Comparison of ENCODE assay signal across 12 cellular contexts in the genomic region with DNA sequence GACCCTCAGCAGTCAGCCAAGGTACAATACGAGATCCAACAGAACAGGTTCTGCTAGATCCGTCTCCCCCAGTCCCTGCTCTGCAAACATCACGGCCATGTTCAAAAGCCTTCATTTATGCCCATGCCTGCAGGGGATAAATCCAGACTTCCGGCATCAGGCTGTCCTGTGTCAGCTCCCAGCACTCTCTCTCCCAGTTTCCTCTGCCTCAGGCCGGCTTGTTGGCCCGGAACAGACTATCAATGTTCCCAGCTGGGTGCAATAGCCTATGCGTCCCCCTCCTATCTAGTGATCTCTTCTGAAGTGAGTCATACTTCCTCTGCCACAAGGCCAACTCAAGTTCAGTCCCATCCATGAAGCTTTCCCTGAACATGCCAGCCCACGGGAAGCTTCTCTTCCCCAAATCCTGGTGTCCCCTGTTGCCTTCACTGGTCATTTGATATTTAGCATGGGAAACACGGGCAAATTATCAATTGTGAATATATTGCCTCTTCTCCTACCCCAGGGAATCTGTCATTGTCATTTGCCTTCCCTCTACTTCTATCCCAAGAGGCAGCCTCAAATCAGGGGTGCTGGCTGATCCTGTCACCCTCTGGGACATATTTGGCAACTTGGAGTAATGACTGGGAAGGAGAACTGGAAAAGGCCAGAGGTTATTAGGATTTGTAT. TPM values are rescaled to one million over a fixed set of nuclear protein-coding genes. Genes with fewer than 3 reads are reported as not detected.
DNase-seq lines count a peak whose midpoint lies in the region; ATAC-seq and TF ChIP-seq lines count a peak whose summit lies in the region.
"Had no signal": no experiment of that assay in that cellular context is flagged by ENCODE, and none has a peak within 500 bp of the region (broad histone marks: within the 10 kb centered on the region; RNA-seq: fewer than 3 reads in every experiment).

No MANE protein-coding gene starts in this region.

- peak overlapping the region; percentile 51 for H3K27ac Mint-ChIP-seq in Calu3 (ENCODE audit: unreplicated experiment)
- H3K27ac Mint-ChIP-seq: activated CD4-positive, alpha-beta T cell treated with anti-CD3 and anti-CD28 coated beads, Interleukin-2, amount 10 ng/mL, durations not matched to agents 7 days and 5 days; activated naive CD4-positive, alpha-beta T cell treated with anti-CD3 and anti-CD28 coated beads for 36 hours had no signal

- no peaks in the 10 kb centered on the region for H4K20me1 ChIP-seq in IMR-90 (ENCODE audit: insufficient read depth, low read length)

- no peak overlapping the region for H2BK12ac ChIP-seq in mesenchymal stem cell (ENCODE audit: low read length in 2 of 2)

- H2BK5ac ChIP-seq in IMR-90 (ENCODE audit: low read depth, low read length, poor library complexity, severe bottlenecking) (no peak overlapping the region), mesenchymal stem cell (ENCODE audit: low read depth, low read length, poor library complexity, severe bottlenecking) (no peak overlapping the region)

- dilution Hi-C loops in IMR-90 (cut with HindIII; ENCODE audit: low sequenced_read_pairs, unreplicated experiment): no loop called here

- H3K9me3 Mint-ChIP-seq in Calu3 (ENCODE audit: low read depth, unreplicated experiment): no peaks in the 10 kb centered on the region
- H3K9me3 Mint-ChIP-seq: activated CD4-positive, alpha-beta T cell treated with anti-CD3 and anti-CD28 coated beads, Interleukin-2, amount 10 ng/mL, durations not matched to agents 7 days and 5 days; activated naive CD4-positive, alpha-beta T cell treated with anti-CD3 and anti-CD28 coated beads for 36 hours had no signal

- H3K23ac ChIP-seq in IMR-90 (ENCODE audit: low read depth, low read length) (no peak overlapping the region), mesenchymal stem cell (ENCODE audit: low read length in 2 of 2) (no peak overlapping the region)

- no peaks in the 10 kb centered on the region for H3K36me3 ChIP-seq in IMR-90 (ENCODE audit: control insufficient read depth, insufficient read depth, low read length)
- H3K36me3 ChIP-seq in mesenchymal stem cell (ENCODE audit: control insufficient read depth in 1 of 2, insufficient read depth in 2 of 2, low read depth in 1 of 2, low read length in 2 of 2): no peaks in the 10 kb centered on the region
- H3K36me3 ChIP-seq in right atrium auricular region: no peaks in the 10 kb centered on the region
- H3K36me3 ChIP-seq: upper lobe of left lung had no signal

- H4K5ac ChIP-seq in IMR-90 (ENCODE audit: low read depth, low read length): no peak overlapping the region

- TF ChIP-seq RAD21 in IMR-90 (IDR thresholded peaks at IDR 0.05; ENCODE audit: low read length): no peak

- H2AK5ac ChIP-seq in IMR-90 (ENCODE audit: low read depth, low read length): no peak overlapping the region
- H2AK5ac ChIP-seq in mesenchymal stem cell (ENCODE audit: low read length, severe bottlenecking): no peak overlapping the region

- H4K8ac ChIP-seq in IMR-90 (ENCODE audit: low read depth in 2 of 2, low read length in 2 of 2) (no peak overlapping the region), mesenchymal stem cell (ENCODE audit: low read length) (no peak overlapping the region)

- no peaks in the 10 kb centered on the region for H3K9me1 ChIP-seq in IMR-90 (ENCODE audit: insufficient read depth, low read length)

- H3K4me2 ChIP-seq in IMR-90 (ENCODE audit: low read depth, low read length) (no peak overlapping the region), mesenchymal stem cell (ENCODE audit: low read length, poor library complexity, severe bottlenecking) (no peak overlapping the region)

- no peak overlapping the region for H4K91ac ChIP-seq in IMR-90 (ENCODE audit: insufficient read depth, low read depth, low read length)
- no peak overlapping the region for H4K91ac ChIP-seq in mesenchymal stem cell (ENCODE audit: low read length)

- CTCF ChIA-PET in Calu3 (lab: Charles Lee): interaction anchor here (1.1 kb wide), 1 partner anchor 51 kb away, joined by 3 read pairs; the partner anchor contains the start of gene CAPN13
- CTCF ChIA-PET in IMR-90 (lab: Yijun Ruan, JAX): no interaction called here

- H2BK15ac ChIP-seq in IMR-90 (ENCODE audit: low read depth, low read length): no peak overlapping the region
- H2BK15ac ChIP-seq in mesenchymal stem cell (ENCODE audit: low read depth, poor library complexity, severe bottlenecking): no peak overlapping the region

- ATAC-seq in IMR-90 (ENCODE audit: low read depth) (no peak), HG02623 (IDR thresholded peaks at IDR 0.05; ENCODE audit: unreplicated experiment) (no peak)

- no peak overlapping the region for H3K56ac ChIP-seq in IMR-90 (ENCODE audit: extremely low read depth, insufficient read depth, low read length)

- no peak overlapping the region for H2AK9ac ChIP-seq in IMR-90 (replicated peaks; ENCODE audit: low read depth, low read length, poor library complexity)

- H3K18ac ChIP-seq in IMR-90 (ENCODE audit: low read depth, low read length) (no peak overlapping the region), mesenchymal stem cell (ENCODE audit: low read depth in 1 of 2, low read length in 2 of 2) (no peak overlapping the region)

- H3K27ac ChIP-seq in IMR-90 (ENCODE audit: insufficient read depth, low read length) (no peak overlapping the region), mesenchymal stem cell (ENCODE audit: low read length, poor library complexity, severe bottlenecking) (no peak overlapping the region), right atrium auricular region (no peak overlapping the region)
- H3K27ac ChIP-seq: upper lobe of left lung had no signal

- peak overlapping the region; percentile 17 for H3K4me3 Mint-ChIP-seq in Calu3 (ENCODE audit: low read depth, unreplicated experiment)
- H3K4me3 Mint-ChIP-seq: activated CD4-positive, alpha-beta T cell treated with anti-CD3 and anti-CD28 coated beads, Interleukin-2, amount 10 ng/mL, durations not matched to agents 7 days and 5 days; activated naive CD4-positive, alpha-beta T cell treated with anti-CD3 and anti-CD28 coated beads for 36 hours had no signal

- H3K4ac ChIP-seq in IMR-90 (ENCODE audit: low read depth, low read length): no peak overlapping the region
- no peak overlapping the region for H3K4ac ChIP-seq in mesenchymal stem cell (ENCODE audit: low read depth in 1 of 2, low read length in 2 of 2)

- no peak overlapping the region for H2BK120ac ChIP-seq in IMR-90 (ENCODE audit: low read depth, low read length)
- H2BK120ac ChIP-seq in mesenchymal stem cell (ENCODE audit: low read depth, low read length): no peak overlapping the region

- POLR2A ChIA-PET in IMR-90 (lab: Charles Lee; ENCODE audit: unreplicated experiment): no interaction called here

- peaks cover 8% of the 10 kb centered on the region for H3K36me3 Mint-ChIP-seq in Calu3 (ENCODE audit: insufficient read depth, unreplicated experiment)

- H3K14ac ChIP-seq in IMR-90 (replicated peaks; ENCODE audit: low read depth, low read length) (no peak overlapping the region), mesenchymal stem cell (ENCODE audit: low read length in 2 of 2) (no peak overlapping the region)

- intact Hi-C loops in Calu3 (cut with micrococcal nuclease; ENCODE audit: unreplicated experiment): no loop called here
- intact Hi-C loops in IMR-90 (cut with micrococcal nuclease): no loop called here

- no peak for TF ChIP-seq POLR2A in IMR-90 (IDR thresholded peaks at IDR 0.05; ENCODE audit: low read depth, low read length)

- H3K4me3 ChIP-seq in IMR-90 (ENCODE audit: insufficient read depth, low read depth, low read length) (no peak overlapping the region), mesenchymal stem cell (ENCODE audit: insufficient read depth in 1 of 2, low read depth in 1 of 2, low read length in 2 of 2) (no peak overlapping the region), right atrium auricular region (no peak overlapping the region)
- H3K4me3 ChIP-seq: upper lobe of left lung had no signal

- H3K9ac ChIP-seq in IMR-90 (ENCODE audit: low read depth, low read length) (no peak overlapping the region), mesenchymal stem cell (ENCODE audit: low read length) (no peak overlapping the region)

- WGBS in IMR-90 (ENCODE audit: extremely low coverage in 2 of 2, insufficient read length in 1 of 2), 2 experiments: 28% methylated on average over 6 of the region's 9 CpGs; no CpG with 5 or more reads in 1 of the 2 experiments
- 39% methylated on average over 9 of the region's 9 CpGs for WGBS in mesenchymal stem cell

- H3K27me3 Mint-ChIP-seq in Calu3 (ENCODE audit: unreplicated experiment): no peaks in the 10 kb centered on the region

- H3K27me3 ChIP-seq in IMR-90 (ENCODE audit: control insufficient read depth, insufficient read depth, low read length) (peaks cover 15% of the 10 kb centered on the region), mesenchymal stem cell (ENCODE audit: control insufficient read depth in 1 of 2, insufficient read depth in 1 of 2, low read length in 2 of 2) (peaks cover 7 to 64% of the 10 kb centered on the region in 2 experiments), right atrium auricular region (no peaks in the 10 kb centered on the region)
- H3K27me3 ChIP-seq: upper lobe of left lung had no signal

- in situ Hi-C loops in IMR-90 (cut with MboI; ENCODE audit: low sequenced_read_pairs): no loop called here
- in situ Hi-C loops in T47D (cut with HindIII; ENCODE audit: low pct_unique_long_range_greater_than_20kb, low sequenced_read_pairs): no loop called here

- H3K4me1 Mint-ChIP-seq in Calu3 (ENCODE audit: low read depth, unreplicated experiment): peaks cover 22% of the 10 kb centered on the region
- H3K4me1 Mint-ChIP-seq: activated CD4-positive, alpha-beta T cell treated with anti-CD3 and anti-CD28 coated beads, Interleukin-2, amount 10 ng/mL, durations not matched to agents 7 days and 5 days had no signal

- H2AFZ ChIP-seq in IMR-90 (replicated peaks; ENCODE audit: low read length, poor library complexity) (peak overlapping the region; percentile 58), mesenchymal stem cell (ENCODE audit: low read depth, low read length) (no peak overlapping the region)

- BruUV-seq in Calu3 (replicated peaks; lab: Mats Ljungman, UMichigan): no TSS peak
- BruUV-seq in IMR-90 (replicated peaks; lab: Mats Ljungman, UMichigan): no TSS peak

- H3K4me1 ChIP-seq in IMR-90 (ENCODE audit: control insufficient read depth, insufficient read depth, low read length): no peaks in the 10 kb centered on the region
- no peaks in the 10 kb centered on the region for H3K4me1 ChIP-seq in mesenchymal stem cell (ENCODE audit: control insufficient read depth, insufficient read depth, low read depth, low read length)
- H3K4me1 ChIP-seq in right atrium auricular region: no peaks in the 10 kb centered on the region
- H3K4me1 ChIP-seq: upper lobe of left lung had no signal

- peak; percentile 62 for DNase-seq in Calu3
- DNase-seq in IMR-90: no peak
- DNase-seq in T47D (ENCODE audit: low read depth in 1 of 2, low spot score in 1 of 2): peak; percentile 31 to 90
- DNase-seq in mesenchymal stem cell: peak; percentile 4
- DNase-seq in stimulated activated naive CD4-positive, alpha-beta T cell treated with Interleukin-2 at 50 U/mL for 16 hours (lab: John Stamatoyannopoulos, UW): no peak
- no peak for DNase-seq in stimulated activated CD4-positive, alpha-beta T cell treated with anti-CD3 and anti-CD28 coated beads, Interleukin-12 subunit alpha, Interleukin-12 subunit beta, amount 100 ng/mL, for 4 hours
- no peak for DNase-seq in right atrium auricular region (ENCODE audit: low spot score)
- DNase-seq: activated CD4-positive, alpha-beta T cell treated with anti-CD3 and anti-CD28 coated beads, Interleukin-2, amount 10 ng/mL, durations not matched to agents 7 days and 5 days; activated naive CD4-positive, alpha-beta T cell treated with anti-CD3 and anti-CD28 coated beads for 36 hours; SHP77; upper lobe of left lung had no signal

- no peak overlapping the region for H2BK20ac ChIP-seq in IMR-90 (ENCODE audit: low read depth, low read length)

- H3K9me3 ChIP-seq in IMR-90 (ENCODE audit: control insufficient read depth, insufficient read depth, low read length): no peaks in the 10 kb centered on the region
- no peaks in the 10 kb centered on the region for H3K9me3 ChIP-seq in mesenchymal stem cell (ENCODE audit: control insufficient read depth, low read length)
- no peaks in the 10 kb centered on the region for H3K9me3 ChIP-seq in right atrium auricular region
- H3K9me3 ChIP-seq: upper lobe of left lung had no signal

- H3K79me1 ChIP-seq in IMR-90 (ENCODE audit: low read depth in 1 of 2, low read length in 2 of 2) (no peaks in the 10 kb centered on the region), mesenchymal stem cell (replicated peaks; ENCODE audit: low read length, poor library complexity, severe bottlenecking) (no peaks in the 10 kb centered on the region)

- TF ChIP-seq CTCF in Calu3 (IDR thresholded peaks at IDR 0.05; ENCODE audit: unreplicated experiment) (no peak), IMR-90 (conservative IDR thresholded peaks at IDR 0.05; ENCODE audit: low read depth, low read length) (no peak), right atrium auricular region (IDR thresholded peaks at IDR 0.05) (no peak)

RNA-seq across cellular contexts. Expression of gene CAPN13, which starts 51.1 kb away (rescaled TPM):
- total RNA-seq in Calu3 (2022) (11.8 and 12.0 TPM in 2 replicates), IMR-90 (2012; rRNA removed) (not detected in 2 replicates), right atrium auricular region (not detected)
- not detected in 2 replicates for polyA plus RNA-seq in IMR-90 (2012; rRNA removed)
- polyA plus RNA-seq in IMR-90 (2012; cell fraction: cytosol; rRNA removed): not detected in 2 replicates
- not detected in 2 replicates for polyA plus RNA-seq in IMR-90 (2012; cell fraction: nucleus; rRNA removed; ENCODE audit: low replicate concordance)
- polyA plus RNA-seq in mesenchymal stem cell (2013, experiment 1 of 2): not detected
- not detected for polyA plus RNA-seq in mesenchymal stem cell (2013, experiment 2 of 2)
- total RNA-seq: activated CD4-positive, alpha-beta T cell treated with anti-CD3 and anti-CD28 coated beads, Interleukin-2, amount 10 ng/mL, durations not matched to agents 7 days and 5 days; activated naive CD4-positive, alpha-beta T cell treated with anti-CD3 and anti-CD28 coated beads for 36 hours had no signal

Comparison
In these comparisons a context has a peak if more than half of its experiments do, and no peak if none do; other contexts are left out.
1. DNase-seq: peak in Calu3 (single experiment), T47D (2 of 2) and mesenchymal stem cell (single experiment); none in IMR-90 (single experiment), stimulated activated naive CD4-positive, alpha-beta T cell treated with Interleukin-2 at 50 U/mL for 16 hours (single experiment), stimulated activated CD4-positive, alpha-beta T cell treated with anti-CD3 and anti-CD28 coated beads, Interleukin-12 subunit alpha, Interleukin-12 subunit beta, amount 100 ng/mL, for 4 hours (single experiment) and right atrium auricular region (single experiment).
2. RNA of gene CAPN13, which starts 51.1 kb away (total RNA-seq): 11.8 to 12.0 TPM in Calu3; not detected in IMR-90 and not detected in right atrium auricular region; every median in the first group is over 10 times any median in the second.